Comparison of ENCODE assay signal across 31 cellular contexts in the genomic region with DNA sequence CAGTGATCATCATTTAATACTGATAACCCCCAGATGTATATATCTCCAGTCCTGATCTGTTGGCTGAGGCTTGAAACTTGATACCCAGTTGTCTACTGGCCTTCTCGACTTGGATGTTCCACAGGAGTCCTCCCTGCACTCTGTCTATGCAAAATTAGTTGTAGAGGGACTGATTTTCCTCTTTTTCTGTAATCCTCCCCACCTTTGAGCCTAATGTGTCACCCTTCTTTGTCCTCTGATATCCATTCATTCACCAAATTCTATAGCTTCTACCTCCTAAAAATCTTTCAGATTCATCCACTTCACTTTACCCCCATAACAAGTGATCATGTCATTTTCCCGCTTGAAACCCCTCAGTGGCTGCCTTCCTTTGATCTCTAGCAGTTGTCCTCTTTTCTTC.
"Had no signal": no experiment of that assay in that cellular context is flagged by ENCODE, and none has a peak within 500 bp of the region (broad histone marks: within the 10 kb centered on the region; RNA-seq: fewer than 3 reads in every experiment).

No MANE protein-coding gene starts in this region.

- H3K27ac ChIP-seq: ascending aorta, breast epithelium, cardiac muscle cell, colonic mucosa, epithelial cell of prostate, esophagus squamous epithelium, gastroesophageal sphincter, heart right ventricle, hepatocyte had no signal

- H3K4me3 ChIP-seq: ascending aorta, breast epithelium, cardiac muscle cell, colonic mucosa, esophagus squamous epithelium, gastroesophageal sphincter, heart right ventricle, hepatocyte had no signal

- H3K36me3 ChIP-seq: breast epithelium, colonic mucosa had no signal

- H3K4me2 ChIP-seq: hepatocyte had no signal

- FAIRE-seq: endometrium, endothelial cell of umbilical vein had no signal

- H3K9me3 ChIP-seq: ascending aorta, breast epithelium, colonic mucosa, esophagus squamous epithelium, gastroesophageal sphincter, heart right ventricle had no signal

- H3K79me2 ChIP-seq: hepatocyte had no signal

- H3K4me1 ChIP-seq: ascending aorta, breast epithelium, colonic mucosa, esophagus squamous epithelium, gastroesophageal sphincter had no signal

- H3K27me3 ChIP-seq: ascending aorta, breast epithelium, cardiac muscle cell, colonic mucosa, esophagus squamous epithelium, gastroesophageal sphincter, heart right ventricle, hepatocyte had no signal

- DNase-seq: activated CD4-positive, alpha-beta memory T cell treated with anti-CD3 and anti-CD28 coated beads for 36 hours; activated CD4-positive, alpha-beta T cell treated with anti-CD3 and anti-CD28 coated beads for 36 hours; activated CD4-positive, alpha-beta T cell treated with anti-CD3 and anti-CD28 coated beads, Interleukin-2, amount 10 ng/mL, durations not matched to agents 24 days and 14 days; activated CD4-positive, CD25-positive, alpha-beta regulatory T cell; activated CD4-positive, CD25-positive, alpha-beta regulatory T cell treated with anti-CD3 and anti-CD28 coated beads, Interleukin-2, amount 50 U/mL, for 72 hours; activated CD8-positive, alpha-beta memory T cell treated with anti-CD3 and anti-CD28 coated beads, Interleukin-2, amount 10 ng/mL, durations not matched to agents 7 days and 5 days; activated CD8-positive, alpha-beta memory T cell treated with anti-CD3 and anti-CD28 coated beads, Interleukin-2, amount 50 U/mL, for 4 hours; activated CD8-positive, alpha-beta T cell treated with anti-CD3 and anti-CD28 coated beads, Interleukin-2, amount 10 ng/mL, durations not matched to agents 7 days and 5 days; activated gamma-delta T cell; activated naive CD4-positive, alpha-beta T cell; activated naive CD4-positive, alpha-beta T cell treated with anti-CD3 and anti-CD28 coated beads, Interleukin-2, amount 10 ng/mL, durations not matched to agents 7 days and 5 days; activated naive CD8-positive, alpha-beta T cell treated with anti-CD3 and anti-CD28 coated beads, Interleukin-2, amount 10 ng/mL, durations not matched to agents 7 days and 5 days; activated T-cell treated with anti-CD3 and anti-CD28 coated beads, Interleukin-2, amount 50 U/mL, for 1 hour; activated T-cell treated with anti-CD3 and anti-CD28 coated beads, Interleukin-2, amount 50 U/mL, for 48 hours; central memory CD4-positive, alpha-beta T cell; cerebellar nuclear complex; colonic mucosa; effector CD8-positive, alpha-beta T cell; esophagus squamous epithelium; foreskin melanocyte; heart right ventricle; T1000 had no signal

- ATAC-seq: activated CD4-positive, alpha-beta T cell treated with anti-CD3 and anti-CD28 coated beads for 36 hours; activated CD8-positive, alpha-beta memory T cell treated with anti-CD3 and anti-CD28 coated beads, Interleukin-2, amount 10 ng/mL, durations not matched to agents 7 days and 5 days; activated CD8-positive, alpha-beta T cell treated with anti-CD3 and anti-CD28 coated beads, Interleukin-2, amount 10 ng/mL, durations not matched to agents 7 days and 5 days; activated naive CD4-positive, alpha-beta T cell treated with anti-CD3 and anti-CD28 coated beads, Interleukin-2, amount 50 U/mL, for 72 hours; gastroesophageal sphincter; heart right ventricle had no signal

- H2AFZ ChIP-seq: hepatocyte had no signal
